In genomic region chr1:16498573-16499359, GRCh38 we compare ENCODE assay signal across 8 cellular contexts. TPM values are rescaled to one million over a fixed set of nuclear protein-coding genes. Genes with fewer than 3 reads are reported as not detected.
DNase-seq lines count a peak whose midpoint lies in the region; ATAC-seq and TF ChIP-seq lines count a peak whose summit lies in the region.

No MANE protein-coding gene starts in this region.

- H3K4me3 ChIP-seq in adrenal gland, result peak overlapping the region; percentile 48 to 99 (median 68)
- peak overlapping the region; percentile 76 for H3K4me3 ChIP-seq in left ventricle myocardium inferior
- H3K4me3 ChIP-seq in prostate gland, result peak overlapping the region; percentile 73 to 92
- peak overlapping the region; percentile 85 for H3K4me3 ChIP-seq in upper lobe of right lung

- ATAC-seq in HG02798 (IDR thresholded peaks at IDR 0.05; ENCODE audit: poor library complexity, unreplicated experiment) (peak; percentile 94), upper lobe of right lung (peak; percentile 96)

- H3K27ac ChIP-seq in adrenal gland (peak overlapping the region in 4 of 5 donors; percentile 61 to 89 (median 72)), left ventricle myocardium inferior (replicated peaks) (peak overlapping the region; percentile 92), prostate gland (peak overlapping the region; percentile 77 to 86), upper lobe of right lung (peak overlapping the region; percentile 68)

- peak; percentile 87 for DNase-seq in NCI-H146 (lab: John Stamatoyannopoulos, UW)
- peak; percentile 74 for DNase-seq in T follicular helper cell (ENCODE audit: low read depth)
- DNase-seq in adrenal gland, result peak; percentile 84 to 93 (median 92)
- DNase-seq in left ventricle myocardium inferior, result peak; percentile 92
- DNase-seq in prostate gland (ENCODE audit: low spot score), result peak; percentile 88
- peak; percentile 95 for DNase-seq in upper lobe of right lung

- H3K27me3 ChIP-seq in adrenal gland (no peaks in the 10 kb centered on the region), left ventricle myocardium inferior (ENCODE audit: low read depth) (no peaks in the 10 kb centered on the region), prostate gland (replicated peaks; ENCODE audit: insufficient read depth) (no peaks in the 10 kb centered on the region), upper lobe of right lung (no peaks in the 10 kb centered on the region)

- TF ChIP-seq POLR2A in adrenal gland (IDR thresholded peaks at IDR 0.05) (peak in 1 of 2 donors; percentile 73), prostate gland (IDR thresholded peaks at IDR 0.05) (peak; percentile 52)

- peaks cover 0 to 17% of the 10 kb centered on the region in 2 donors for H3K4me1 ChIP-seq in adrenal gland (replicated peaks in 1 of 2)
- H3K4me1 ChIP-seq in left ventricle myocardium inferior, result peaks cover 25% of the 10 kb centered on the region
- no peaks in the 10 kb centered on the region for H3K4me1 ChIP-seq in prostate gland (replicated peaks)
- no peaks in the 10 kb centered on the region for H3K4me1 ChIP-seq in upper lobe of right lung

- TF ChIP-seq CTCF in GM12873 (IDR thresholded peaks at IDR 0.05; ENCODE audit: insufficient read depth, low read depth, low read length, missing control alignments), result peak; percentile 18
- TF ChIP-seq CTCF in adrenal gland (IDR thresholded peaks at IDR 0.05), result peak in 3 of 6 experiments; percentile 13 to 19 (median 17)
- peak; percentile 35 for TF ChIP-seq CTCF in left ventricle myocardium inferior (IDR thresholded peaks at IDR 0.05; ENCODE audit: borderline replicate concordance)
- peak in 3 of 4 experiments; percentile 18 to 42 (median 29) for TF ChIP-seq CTCF in prostate gland (IDR thresholded peaks at IDR 0.05)
- TF ChIP-seq CTCF in upper lobe of right lung (IDR thresholded peaks at IDR 0.05), result no peak

- no peaks in the 10 kb centered on the region for H3K36me3 ChIP-seq in adrenal gland (replicated peaks in 1 of 2)
- no peaks in the 10 kb centered on the region for H3K36me3 ChIP-seq in left ventricle myocardium inferior
- H3K36me3 ChIP-seq in prostate gland, result no peaks in the 10 kb centered on the region
- H3K36me3 ChIP-seq in upper lobe of right lung, result no peaks in the 10 kb centered on the region

- 0 to 1% (median 0%) methylated on average over 11 to 98 of the region's 98 CpGs for WGBS in adrenal gland, 4 donors
- 3% methylated on average over 20 of the region's 98 CpGs for WGBS in prostate gland

- H3K9me3 ChIP-seq in adrenal gland (replicated peaks in 1 of 3) (no peaks in the 10 kb centered on the region), left ventricle myocardium inferior (replicated peaks) (no peaks in the 10 kb centered on the region), prostate gland (no peaks in the 10 kb centered on the region), upper lobe of right lung (no peaks in the 10 kb centered on the region)

- intact Hi-C loops in adrenal gland (cut with DNase I), result no loop called here
- intact Hi-C loops in left ventricle myocardium inferior (cut with micrococcal nuclease), result no loop called here
- intact Hi-C loops in prostate gland (cut with DNase I), result no loop called here
- intact Hi-C loops in upper lobe of right lung (cut with DNase I), result no loop called here

RNA-seq across cellular contexts. Expression of gene RNU1-1, which starts 15.3 kb away (rescaled TPM):
- total RNA-seq in adrenal gland (1,000 to 10,000 TPM in 3 of 8 donors, 100 to 1,000 TPM in 1, under 1 TPM in 3, not detected in 1; under 0.01 to 2,119 (median 890) TPM), left ventricle myocardium inferior (6,072 TPM), prostate gland (under 1 TPM; under 0.01 TPM), upper lobe of right lung (6,622 TPM)
- polyA plus RNA-seq in adrenal gland, result not detected

RNA-seq across cellular contexts. Expression of gene NECAP2, which starts 58.2 kb away (rescaled TPM):
- total RNA-seq in adrenal gland (10 to 100 TPM; 51.6 to 93.0 (median 63.9) TPM), left ventricle myocardium inferior (14.9 TPM), prostate gland (100 to 1,000 TPM in 1 of 2 donors, 10 to 100 TPM in 1; 43.7 to 106 TPM), upper lobe of right lung (78.1 TPM)
- 10 to 100 TPM; 36.4 to 49.4 (median 37.5) TPM for polyA plus RNA-seq in adrenal gland

Comparison
In these comparisons a context has a peak if more than half of its experiments do, and no peak if none do; other contexts are left out.
1. Peak in every context shown above with its lines: DNase-seq, ATAC-seq, H3K4me3 ChIP-seq and H3K27ac ChIP-seq.